ENCODE assay signal across 27 cellular contexts in genomic region chr9:4305586-4305985, GRCh38. TPM values are rescaled to one million over a fixed set of nuclear protein-coding genes. Genes with fewer than 3 reads are reported as not detected.
A peak's percentile ranks its signal among the peaks of the same experiment; 100 is the strongest.
DNase-seq lines count a peak whose midpoint lies in the region; ATAC-seq and TF ChIP-seq lines count a peak whose summit lies in the region.
"Had no signal": no experiment of that assay in that cellular context is flagged by ENCODE, and none has a peak within 500 bp of the region (broad histone marks: within the 10 kb centered on the region; RNA-seq: fewer than 3 reads in every experiment).

No MANE protein-coding gene starts in this region.

- H3K27ac ChIP-seq in MM.1S (ENCODE audit: low read length) (no peak overlapping the region), smooth muscle cell (ENCODE audit: low read depth) (no peak overlapping the region)
- H3K27ac ChIP-seq in CD4-positive, alpha-beta T cell (ENCODE audit: low read depth, low read length): no peak overlapping the region
- H3K27ac ChIP-seq: coronary artery, esophagus squamous epithelium had no signal

- H3K9me3 ChIP-seq in MM.1S (replicated peaks; ENCODE audit: insufficient read depth, low read length) (no peaks in the 10 kb centered on the region), smooth muscle cell (replicated peaks; ENCODE audit: low read depth) (no peaks in the 10 kb centered on the region)
- no peaks in the 10 kb centered on the region for H3K9me3 ChIP-seq in CD4-positive, alpha-beta T cell (ENCODE audit: control insufficient read depth, low read length)
- H3K9me3 ChIP-seq: esophagus squamous epithelium had no signal

- H4K20me1 ChIP-seq in MM.1S (ENCODE audit: insufficient read depth, low read length) (no peaks in the 10 kb centered on the region), smooth muscle cell (ENCODE audit: low read depth) (no peaks in the 10 kb centered on the region)

- H3K36me3 Mint-ChIP-seq in CD4-positive, alpha-beta T cell (ENCODE audit: low read depth): no peaks in the 10 kb centered on the region
- H3K36me3 Mint-ChIP-seq: activated CD8-positive, alpha-beta memory T cell treated with anti-CD3 and anti-CD28 coated beads, Interleukin-2, amount 10 ng/mL, durations not matched to agents 7 days and 5 days; CD8-positive, alpha-beta T cell; naive B cell; stimulated activated naive B cell treated with anti-CD40 and anti-IgM and Interleukin-4, amounts not matched to agents 10 μg/mL and 1 μg/mL and 100 μg/mL, for 72 hours had no signal

- H2AFZ ChIP-seq in MM.1S (ENCODE audit: low read length): no peak overlapping the region
- no peak overlapping the region for H2AFZ ChIP-seq in smooth muscle cell (ENCODE audit: low read depth)

- DNase-seq in GM20000 (ENCODE audit: low spot score): peak; percentile 34
- peak; percentile 36 for DNase-seq in MM.1S
- DNase-seq in left kidney (ENCODE audit: low read depth, low spot score): peak; percentile 42
- DNase-seq in smooth muscle cell (lab: John Stamatoyannopoulos, UW; ENCODE audit: unreplicated experiment): no peak
- DNase-seq in CD4-positive, alpha-beta T cell: no peak
- DNase-seq in MV-4-11 (lab: John Stamatoyannopoulos, UW): no peak
- DNase-seq: activated CD4-positive, alpha-beta T cell treated with anti-CD3 and anti-CD28 coated beads for 1 hour; activated CD8-positive, alpha-beta memory T cell treated with anti-CD3 and anti-CD28 coated beads, Interleukin-2, amount 10 ng/mL, durations not matched to agents 7 days and 5 days; amniotic stem cell; CD8-positive, alpha-beta T cell; DMS79 treated with DMSO at 0.1 percent for 48 hours; endodermal cell; esophagus squamous epithelium; HCEC 1CT; mesendoderm; naive B cell; NCI-H1048; NCI-H1930; NCI-H345; PC-3; Right ventricle myocardium superior; stimulated activated CD4-positive, alpha-beta T cell treated with anti-CD3 and anti-CD28 coated beads, Interleukin-2, amount 100 ng/mL, for 48 hours; stimulated activated naive B cell treated with anti-CD40 and anti-IgM and Interleukin-4, amounts not matched to agents 10 μg/mL and 1 μg/mL and 100 μg/mL, for 72 hours; SW 1271 had no signal

- TF ChIP-seq CTCF in GM20000 (IDR thresholded peaks at IDR 0.05; ENCODE audit: extremely low read depth, missing control alignments) (no peak), MM.1S (IDR thresholded peaks at IDR 0.05; ENCODE audit: low read length) (no peak), smooth muscle cell (IDR thresholded peaks at IDR 0.05; ENCODE audit: borderline replicate concordance, insufficient read depth, poor library complexity, severe bottlenecking) (no peak)
- no peak for TF ChIP-seq CTCF in CD4-positive, alpha-beta T cell (IDR thresholded peaks at IDR 0.05)

- H3K4me1 ChIP-seq in MM.1S (ENCODE audit: low read length): peaks cover 25% of the 10 kb centered on the region
- H3K4me1 ChIP-seq in smooth muscle cell (ENCODE audit: low read depth): no peaks in the 10 kb centered on the region

- no peak overlapping the region for H3K4me3 Mint-ChIP-seq in CD4-positive, alpha-beta T cell
- H3K4me3 Mint-ChIP-seq: activated CD8-positive, alpha-beta memory T cell treated with anti-CD3 and anti-CD28 coated beads, Interleukin-2, amount 10 ng/mL, durations not matched to agents 7 days and 5 days; CD8-positive, alpha-beta T cell; endodermal cell; naive B cell; stimulated activated naive B cell treated with anti-CD40 and anti-IgM and Interleukin-4, amounts not matched to agents 10 μg/mL and 1 μg/mL and 100 μg/mL, for 72 hours had no signal

- H3K9ac ChIP-seq in MM.1S (ENCODE audit: low read length) (no peak overlapping the region), smooth muscle cell (ENCODE audit: low read depth) (no peak overlapping the region)

- POLR2A ChIA-PET in CD4-positive, alpha-beta T cell (lab: Charles Lee): interaction anchor here (0.7 kb wide), 1 partner anchor 9 kb away, joined by 5 read pairs; no protein-coding TSS in a partner anchor

- H3K4me1 Mint-ChIP-seq in CD4-positive, alpha-beta T cell (ENCODE audit: low read depth): no peaks in the 10 kb centered on the region
- H3K4me1 Mint-ChIP-seq: naive B cell had no signal

- peaks cover 8% of the 10 kb centered on the region for H3K27me3 Mint-ChIP-seq in CD4-positive, alpha-beta T cell

- H3K27me3 ChIP-seq in MM.1S (replicated peaks; ENCODE audit: insufficient read depth, low read length): no peaks in the 10 kb centered on the region
- no peaks in the 10 kb centered on the region for H3K27me3 ChIP-seq in smooth muscle cell (ENCODE audit: low read depth)
- peaks cover 3% of the 10 kb centered on the region for H3K27me3 ChIP-seq in CD4-positive, alpha-beta T cell (ENCODE audit: control insufficient read depth, insufficient read depth, low read length)

- CTCF ChIA-PET in CD4-positive, alpha-beta T cell (lab: Charles Lee): no interaction called here

- no peaks in the 10 kb centered on the region for H3K9me2 ChIP-seq in MM.1S (replicated peaks; ENCODE audit: insufficient read depth, low read length)

- intact Hi-C loops in CD4-positive, alpha-beta T cell (cut with DNase I, micrococcal nuclease): no loop called here

- peak; percentile 52 for ATAC-seq in GM18498 (IDR thresholded peaks at IDR 0.05; ENCODE audit: unreplicated experiment)
- no peak for ATAC-seq in CD4-positive, alpha-beta T cell (ENCODE audit: poor library complexity)
- ATAC-seq: activated CD8-positive, alpha-beta memory T cell treated with anti-CD3 and anti-CD28 coated beads, Interleukin-2, amount 10 ng/mL, durations not matched to agents 7 days and 5 days; activated T-helper 17 cell treated with anti-CD3 and anti-CD28 coated beads, Interleukin-2, amount 50 U/mL, for 72 hours; CD8-positive, alpha-beta T cell; PC-3; stimulated activated naive B cell treated with anti-CD40 and anti-IgM and Interleukin-4, amounts not matched to agents 10 μg/mL and 1 μg/mL and 100 μg/mL, for 72 hours had no signal

- 70% methylated on average over 1 of the region's 1 CpG for WGBS in smooth muscle cell (ENCODE audit: low lambda C conversion rate)

- H3K36me3 ChIP-seq in MM.1S (replicated peaks; ENCODE audit: insufficient read depth, low read length): no peaks in the 10 kb centered on the region
- H3K36me3 ChIP-seq in smooth muscle cell (ENCODE audit: low read depth): no peaks in the 10 kb centered on the region
- H3K36me3 ChIP-seq: esophagus squamous epithelium had no signal

- no peak overlapping the region for H3K27ac Mint-ChIP-seq in CD4-positive, alpha-beta T cell
- H3K27ac Mint-ChIP-seq: activated CD8-positive, alpha-beta memory T cell treated with anti-CD3 and anti-CD28 coated beads, Interleukin-2, amount 10 ng/mL, durations not matched to agents 7 days and 5 days; CD8-positive, alpha-beta T cell; endodermal cell; naive B cell; stimulated activated naive B cell treated with anti-CD40 and anti-IgM and Interleukin-4, amounts not matched to agents 10 μg/mL and 1 μg/mL and 100 μg/mL, for 72 hours had no signal

- H3K9me3 Mint-ChIP-seq in CD4-positive, alpha-beta T cell: no peaks in the 10 kb centered on the region
- H3K9me3 Mint-ChIP-seq: activated T-helper 17 cell treated with anti-CD3 and anti-CD28 coated beads, Interleukin-2, amount 50 U/mL, for 72 hours; CD8-positive, alpha-beta T cell; endodermal cell; naive B cell; stimulated activated naive B cell treated with anti-CD40 and anti-IgM and Interleukin-4, amounts not matched to agents 10 μg/mL and 1 μg/mL and 100 μg/mL, for 72 hours had no signal

- H3K79me2 ChIP-seq in MM.1S (ENCODE audit: low read length) (no peaks in the 10 kb centered on the region), smooth muscle cell (ENCODE audit: low read depth) (no peaks in the 10 kb centered on the region)

- 0 out of 2 replicates have a peak, but pooled peaks cover 6% of the 10 kb centered on the region for H3F3A ChIP-seq in MM.1S (ENCODE audit: insufficient read depth, low read length)
- peaks cover 11% of the 10 kb centered on the region for H3F3A ChIP-seq in smooth muscle cell (ENCODE audit: low read depth)

- H3K4me3 ChIP-seq in MM.1S (ENCODE audit: low read length) (no peak overlapping the region), smooth muscle cell (no peak overlapping the region)
- H3K4me3 ChIP-seq: coronary artery, esophagus squamous epithelium had no signal

- H3K4me2 ChIP-seq in MM.1S (ENCODE audit: low read depth, low read length) (peak overlapping the region; percentile 44), smooth muscle cell (no peak overlapping the region)

RNA-seq across cellular contexts. Expression of gene GLIS3, which starts 5.7 kb away (rescaled TPM):
- 21.4 and 24.6 TPM in 2 replicates for total RNA-seq in smooth muscle cell
- 6.4 and 11.3 TPM in 2 replicates for polyA plus RNA-seq in smooth muscle cell
- total RNA-seq in CD4-positive, alpha-beta T cell: 1 to 10 TPM; 3.1 to 3.2 TPM

Comparison
In these comparisons a context has a peak if more than half of its experiments do, and no peak if none do; other contexts are left out.
1. DNase-seq: peak in GM20000 (single experiment), MM.1S (single experiment) and left kidney (single experiment); none in smooth muscle cell (single experiment), CD4-positive, alpha-beta T cell (0 of 10) and MV-4-11 (single experiment).